Comparison of ENCODE assay signal across 22 cellular contexts in the genomic region with DNA sequence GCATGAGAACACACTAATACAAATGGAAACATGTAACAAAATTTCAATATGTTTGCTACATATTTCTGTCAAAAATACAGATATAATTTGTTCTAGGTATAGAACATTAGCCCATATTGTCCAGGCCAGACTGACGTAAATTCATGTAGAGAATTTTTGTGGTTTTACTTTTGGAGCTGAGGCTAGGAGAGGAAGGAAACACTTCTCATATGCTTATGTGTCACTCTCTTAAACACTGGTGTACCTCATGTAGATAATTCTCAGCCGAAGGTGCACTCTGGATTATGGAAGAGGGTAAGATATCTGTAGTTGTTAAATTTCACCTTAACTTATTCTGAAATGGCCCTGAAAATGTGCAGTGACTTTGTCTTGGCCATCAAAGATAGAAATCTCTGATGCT.
A peak's percentile ranks its signal among the peaks of the same experiment; 100 is the strongest.
DNase-seq lines count a peak whose midpoint lies in the region; ATAC-seq and TF ChIP-seq lines count a peak whose summit lies in the region.
"Had no signal": no experiment of that assay in that cellular context is flagged by ENCODE, and none has a peak within 500 bp of the region (broad histone marks: within the 10 kb centered on the region; RNA-seq: fewer than 3 reads in every experiment).

No MANE protein-coding gene starts in this region.

- no peaks in the 10 kb centered on the region for H3K27me3 ChIP-seq in MM.1S (replicated peaks; ENCODE audit: insufficient read depth, low read length)
- no peaks in the 10 kb centered on the region for H3K27me3 ChIP-seq in CD8-positive, alpha-beta T cell (ENCODE audit: insufficient read depth, low read length)
- H3K27me3 ChIP-seq: SJCRH30 had no signal

- no peak overlapping the region for H3K4me2 ChIP-seq in MM.1S (ENCODE audit: low read depth, low read length)
- H3K4me2 ChIP-seq: GM23338, PC-9 had no signal

- H3K36me3 ChIP-seq in MM.1S (replicated peaks; ENCODE audit: insufficient read depth, low read length) = no peaks in the 10 kb centered on the region
- no peaks in the 10 kb centered on the region for H3K36me3 ChIP-seq in CD8-positive, alpha-beta T cell (ENCODE audit: insufficient read depth, low read length)
- H3K36me3 ChIP-seq: SJCRH30 had no signal

- H3K4me3 ChIP-seq in MM.1S (ENCODE audit: low read length) (no peak overlapping the region), choroid plexus epithelial cell (ENCODE audit: low read depth, low read length) (no peak overlapping the region)
- H3K4me3 ChIP-seq in CD8-positive, alpha-beta T cell (ENCODE audit: low read depth, low read length) = no peak overlapping the region
- H3K4me3 ChIP-seq: GM23338, PC-9, SJCRH30 had no signal

- no peak for ATAC-seq in CD8-positive, alpha-beta T cell
- ATAC-seq in GM21737 (IDR thresholded peaks at IDR 0.05; ENCODE audit: unreplicated experiment) (no peak), HG03097 (IDR thresholded peaks at IDR 0.05; ENCODE audit: low FRiP score, unreplicated experiment) (no peak)
- ATAC-seq: GM23338, Right ventricle myocardium inferior, SK-N-SH treated with all-trans-retinoic acid at 6 μM for 48 hours had no signal

- no peaks in the 10 kb centered on the region for H3K4me1 Mint-ChIP-seq in CD8-positive, alpha-beta T cell (ENCODE audit: low read depth)
- H3K4me1 Mint-ChIP-seq: CD4-positive, CD25-positive, alpha-beta regulatory T cell; GM23338; H9 had no signal

- no peak overlapping the region for H3K9ac ChIP-seq in MM.1S (ENCODE audit: low read length)

- TF ChIP-seq CTCF in MM.1S (IDR thresholded peaks at IDR 0.05; ENCODE audit: low read length) (no peak), choroid plexus epithelial cell (conservative IDR thresholded peaks at IDR 0.05; ENCODE audit: low read depth, low read length) (no peak)
- TF ChIP-seq CTCF in CD8-positive, alpha-beta T cell (IDR thresholded peaks at IDR 0.05) = no peak

- H3K36me3 Mint-ChIP-seq in CD8-positive, alpha-beta T cell = no peaks in the 10 kb centered on the region
- H3K36me3 Mint-ChIP-seq: CD4-positive, CD25-positive, alpha-beta regulatory T cell had no signal

- H3K27ac Mint-ChIP-seq in CD8-positive, alpha-beta T cell = no peak overlapping the region
- H3K27ac Mint-ChIP-seq: GM23338, H9, HFFc6 had no signal

- no peaks in the 10 kb centered on the region for H4K20me1 ChIP-seq in MM.1S (ENCODE audit: insufficient read depth, low read length)

- H2AFZ ChIP-seq in MM.1S (ENCODE audit: low read length) = no peak overlapping the region
- H2AFZ ChIP-seq: GM23338, PC-9 had no signal

- no peak overlapping the region for H3K27ac ChIP-seq in MM.1S (ENCODE audit: low read length)
- no peak overlapping the region for H3K27ac ChIP-seq in CD8-positive, alpha-beta T cell (ENCODE audit: low read depth, low read length)
- H3K27ac ChIP-seq: PC-9, SJCRH30 had no signal

- no peak overlapping the region for H3K4me3 Mint-ChIP-seq in CD8-positive, alpha-beta T cell
- H3K4me3 Mint-ChIP-seq: CD4-positive, CD25-positive, alpha-beta regulatory T cell; GM23338; H9; HFFc6 had no signal

- H3K9me3 Mint-ChIP-seq in CD8-positive, alpha-beta T cell = no peaks in the 10 kb centered on the region
- H3K9me3 Mint-ChIP-seq: HFFc6 had no signal

- DNase-seq in HT1080 (ENCODE audit: low read depth) = peak; percentile 57
- DNase-seq in MM.1S = peak; percentile 33
- peak; percentile 47 for DNase-seq in choroid plexus epithelial cell (ENCODE audit: low read depth)
- no peak for DNase-seq in CD8-positive, alpha-beta T cell
- DNase-seq in T-helper 2 cell = no peak
- DNase-seq: CD4-positive, CD25-positive, alpha-beta regulatory T cell; H9; HFFc6; NCI-H1105 treated with DMSO at 0.1 percent for 48 hours; NCI-H146; NCI-H1930; NCI-H2107; NCI-H524; NCI-H774; NK-92 treated with Interleukin-12 subunit alpha and Interleukin-12 subunit beta, amount 100 ng/mL, for 24 hours; PC-9; SJCRH30 had no signal

- POLR2A ChIA-PET in CD8-positive, alpha-beta T cell (lab: Charles Lee) = no interaction called here

- H3K79me2 ChIP-seq in MM.1S (ENCODE audit: low read length) = no peaks in the 10 kb centered on the region

- no peaks in the 10 kb centered on the region for H3K27me3 Mint-ChIP-seq in CD8-positive, alpha-beta T cell (ENCODE audit: low read depth)
- H3K27me3 Mint-ChIP-seq: CD4-positive, CD25-positive, alpha-beta regulatory T cell had no signal

- peaks cover 4% of the 10 kb centered on the region for H3K4me1 ChIP-seq in MM.1S (ENCODE audit: low read length)
- no peaks in the 10 kb centered on the region for H3K4me1 ChIP-seq in CD8-positive, alpha-beta T cell (ENCODE audit: insufficient read depth, low read length)
- H3K4me1 ChIP-seq: SJCRH30 had no signal

- CTCF ChIA-PET in CD8-positive, alpha-beta T cell (lab: Charles Lee) = no interaction called here

- no peaks in the 10 kb centered on the region for H3F3A ChIP-seq in MM.1S (ENCODE audit: insufficient read depth, low read length)

- no peaks in the 10 kb centered on the region for H3K9me2 ChIP-seq in MM.1S (replicated peaks; ENCODE audit: insufficient read depth, low read length)

- intact Hi-C loops in CD8-positive, alpha-beta T cell (cut with DNase I, micrococcal nuclease) = no loop called here

- no peaks in the 10 kb centered on the region for H3K9me3 ChIP-seq in MM.1S (replicated peaks; ENCODE audit: insufficient read depth, low read length)
- no peaks in the 10 kb centered on the region for H3K9me3 ChIP-seq in CD8-positive, alpha-beta T cell (ENCODE audit: low read length)
- H3K9me3 ChIP-seq: SJCRH30 had no signal

Comparison
In these comparisons a context has a peak if more than half of its experiments do, and no peak if none do; other contexts are left out.
1. DNase-seq: peak in HT1080 (single experiment), MM.1S (single experiment) and choroid plexus epithelial cell (single experiment); none in CD8-positive, alpha-beta T cell (0 of 7) and T-helper 2 cell (0 of 5).